Comparison of ENCODE assay signal across 8 cellular contexts in genomic region chr19:46716672-46717033, GRCh38. TPM values are rescaled to one million over a fixed set of nuclear protein-coding genes. Genes with fewer than 3 reads are reported as not detected.
DNase-seq lines count a peak whose midpoint lies in the region; ATAC-seq and TF ChIP-seq lines count a peak whose summit lies in the region.

No MANE protein-coding gene starts in this region.

- H3K27ac Mint-ChIP-seq in chondrocyte (ENCODE audit: unreplicated experiment): peak overlapping the region; percentile 87

- DNase-seq in AG04449 (ENCODE audit: low read depth, low spot score) (no peak), chondrocyte (ENCODE audit: low spot score) (no peak)

- H3K27me3 Mint-ChIP-seq in chondrocyte (ENCODE audit: low read depth): no peaks in the 10 kb centered on the region

- H3K4me1 Mint-ChIP-seq in chondrocyte (ENCODE audit: low read depth): peaks cover 33% of the 10 kb centered on the region

- H3K4me3 ChIP-seq in AG04449 (ENCODE audit: low read depth, low read length) (peak overlapping the region; percentile 78), KMS-11 (IDR thresholded peaks at IDR 0.05; ENCODE audit: insufficient read depth, low read depth, low read length) (no peak overlapping the region), mucosa of rectum (ENCODE audit: low read length in 2 of 2) (peak overlapping the region; percentile 85 to 90)

- H3K4me1 ChIP-seq in KMS-11 (ENCODE audit: low read depth, poor library complexity, severe bottlenecking): peaks cover 46% of the 10 kb centered on the region
- H3K4me1 ChIP-seq in mucosa of rectum (ENCODE audit: control insufficient read depth in 2 of 2, insufficient read depth in 2 of 2, low read length in 2 of 2): peaks cover 22 to 29% of the 10 kb centered on the region in 2 donors

- H3K9me3 Mint-ChIP-seq in chondrocyte (ENCODE audit: low read depth): no peaks in the 10 kb centered on the region

- POLR2A ChIA-PET in AG04449 (lab: Yijun Ruan, JAX): no interaction called here

- CTCF ChIA-PET in AG04449 (lab: Yijun Ruan, JAX): interaction anchor here (4.5 to 5.7 kb wide), 2 partner anchors 12 to 13 kb away, joined by 39 to 116 read pairs; no protein-coding TSS in a partner anchor

- TF ChIP-seq CTCF in AG04449 (IDR thresholded peaks at IDR 0.05; ENCODE audit: insufficient read depth, low read length, missing control alignments): no peak
- no peak for TF ChIP-seq CTCF in KMS-11 (conservative IDR thresholded peaks at IDR 0.05; ENCODE audit: low read depth, low read length)
- TF ChIP-seq CTCF in chondrocyte (IDR thresholded peaks at IDR 0.05): no peak

- H3K9ac ChIP-seq in KMS-11 (peak overlapping the region; percentile 70; the same call in 1 of the 2 replicates), mucosa of rectum (ENCODE audit: low read depth in 1 of 2, low read length in 2 of 2) (peak overlapping the region; percentile 78 to 83)

- peaks cover 3% of the 10 kb centered on the region for H3K36me3 Mint-ChIP-seq in chondrocyte (ENCODE audit: low read depth)

- H3K27ac ChIP-seq in KMS-11: peak overlapping the region; percentile 55; the same call in 1 of the 2 replicates
- H3K27ac ChIP-seq in mucosa of rectum (ENCODE audit: low read depth in 2 of 2, low read length in 2 of 2): peak overlapping the region; percentile 83 to 85

- peaks cover 24% of the 10 kb centered on the region for H3K79me2 ChIP-seq in KMS-11 (ENCODE audit: insufficient read depth, low read depth)

- H3K27me3 ChIP-seq in KMS-11 (ENCODE audit: insufficient read depth, low read depth): no peaks in the 10 kb centered on the region
- H3K27me3 ChIP-seq in mucosa of rectum (ENCODE audit: control insufficient read depth in 2 of 2, insufficient read depth in 2 of 2, low read length in 2 of 2): no peaks in the 10 kb centered on the region

- H3K36me3 ChIP-seq in KMS-11 (ENCODE audit: insufficient read depth) (no peaks in the 10 kb centered on the region; the same call in 1 of the 2 replicates), mucosa of rectum (ENCODE audit: control insufficient read depth in 2 of 2, insufficient read depth in 2 of 2, low read length in 2 of 2) (peaks cover 13 to 14% of the 10 kb centered on the region in 2 donors)

- no peak for ATAC-seq in HG02852 (IDR thresholded peaks at IDR 0.05; ENCODE audit: unreplicated experiment)
- ATAC-seq in GM19328 (IDR thresholded peaks at IDR 0.05; ENCODE audit: unreplicated experiment): no peak
- no peak for ATAC-seq in HG03025 (IDR thresholded peaks at IDR 0.05; ENCODE audit: low FRiP score, unreplicated experiment)
- ATAC-seq in HG03135 (IDR thresholded peaks at IDR 0.05; ENCODE audit: unreplicated experiment): no peak

- peak overlapping the region; percentile 72 for H2AFZ ChIP-seq in KMS-11 (ENCODE audit: low read depth)

- H3K9me3 ChIP-seq in mucosa of rectum (ENCODE audit: control insufficient read depth in 2 of 2, low read length in 2 of 2): no peaks in the 10 kb centered on the region

- peak overlapping the region; percentile 94 for H3K4me3 Mint-ChIP-seq in chondrocyte (ENCODE audit: unreplicated experiment)

- peak overlapping the region; percentile 80 for H3K4me2 ChIP-seq in KMS-11

- H4K20me1 ChIP-seq in KMS-11 (ENCODE audit: insufficient read depth): no peaks in the 10 kb centered on the region

RNA-seq across cellular contexts. Expression of gene PRKD2, which starts 0.3 kb away (rescaled TPM):
- 21.9 to 31.9 TPM (median 23.3 TPM) in 3 replicates for total RNA-seq in chondrocyte

RNA-seq across cellular contexts. Expression of gene FKRP, which starts 29.2 kb away (rescaled TPM):
- 25.2 to 27.7 TPM (median 26.6 TPM) in 3 replicates for total RNA-seq in chondrocyte

RNA-seq across cellular contexts. Expression of gene STRN4, which starts 29.6 kb away (rescaled TPM):
- total RNA-seq in chondrocyte: 69.8 to 77.3 TPM (median 76.7 TPM) in 3 replicates

RNA-seq across cellular contexts. Expression of gene DACT3, which starts 55.7 kb away (rescaled TPM):
- 17.1 to 18.7 TPM (median 18.5 TPM) in 3 replicates for total RNA-seq in chondrocyte
